In genomic region chr6:52995079-52995912, GRCh38 we compare ENCODE assay signal across 8 cellular contexts. TPM values are rescaled to one million over a fixed set of nuclear protein-coding genes. Genes with fewer than 3 reads are reported as not detected.
DNase-seq lines count a peak whose midpoint lies in the region; ATAC-seq lines count a peak whose summit lies in the region.
"Not testable (repeated sequence)": the region's sequence is repeated elsewhere in the genome, so short reads cannot be mapped to it uniquely, and the experiment has no call there.

GSTA4 (minus strand) TSS chr6:52995284; CDS start chr6:52994243, 1,041 bp downstream.

- H3K79me1 ChIP-seq in mesenchymal stem cell (replicated peaks; ENCODE audit: low read length, poor library complexity, severe bottlenecking) = not testable (repeated sequence)

- not testable (repeated sequence) for H3K36me3 ChIP-seq in endocrine pancreas (ENCODE audit: control insufficient read depth, insufficient read depth, low read length)
- H3K36me3 ChIP-seq in mesenchymal stem cell (ENCODE audit: control insufficient read depth in 1 of 2, insufficient read depth in 2 of 2, low read depth in 1 of 2, low read length in 2 of 2) = peaks cover 0 to 14% of the 10 kb centered on the region in 2 experiments

- peak within 1 kb of the TSS; percentile 16 for H2AK5ac ChIP-seq in mesenchymal stem cell (ENCODE audit: low read length, severe bottlenecking)

- under 1% methylated on average over 22 of the region's 41 CpGs for WGBS in mesenchymal stem cell

- H2BK120ac ChIP-seq in mesenchymal stem cell (ENCODE audit: low read depth, low read length) = peak within 1 kb of the TSS; percentile 21

- peak within 1 kb of the TSS; percentile 87 for H2BK15ac ChIP-seq in mesenchymal stem cell (ENCODE audit: low read depth, poor library complexity, severe bottlenecking)

- H3K4me1 ChIP-seq in endocrine pancreas (ENCODE audit: control insufficient read depth, insufficient read depth, low read length); mesenchymal stem cell (ENCODE audit: control insufficient read depth, insufficient read depth, low read depth, low read length): not testable (repeated sequence)

- peak within 1 kb of the TSS; percentile 91 for H3K27ac ChIP-seq in mesenchymal stem cell (ENCODE audit: low read length, poor library complexity, severe bottlenecking)

- peak within 1 kb of the TSS in 1 of 2 experiments; percentile 34 for H2BK12ac ChIP-seq in mesenchymal stem cell (ENCODE audit: low read length in 2 of 2)

- peak within 1 kb of the TSS in 1 of 2 experiments; percentile 90 for H3K23ac ChIP-seq in mesenchymal stem cell (ENCODE audit: low read length in 2 of 2)

- peak within 1 kb of the TSS; percentile 94 for H3K9ac ChIP-seq in endocrine pancreas (ENCODE audit: control insufficient read depth, insufficient read depth, low read length)
- peak within 1 kb of the TSS; percentile 99 for H3K9ac ChIP-seq in mesenchymal stem cell (ENCODE audit: low read length)

- CTCF ChIA-PET in activated CD8-positive, alpha-beta memory T cell treated with anti-CD3 and anti-CD28 coated beads, Interleukin-2, amount 10 ng/mL, durations not matched to agents 7 days and 5 days (lab: Charles Lee) = interaction anchor here (0.7 to 3.2 kb wide), 16 partner anchors 9 to 578 kb away, joined by 3 to 20 read pairs (median 4); partner anchors contain the start of gene FBXO9

- peak within 1 kb of the TSS; percentile 86 for H3K4me3 ChIP-seq in endocrine pancreas (ENCODE audit: control insufficient read depth, insufficient read depth, low read length)
- H3K4me3 ChIP-seq in mesenchymal stem cell (ENCODE audit: insufficient read depth in 1 of 2, low read depth in 1 of 2, low read length in 2 of 2) = peak within 1 kb of the TSS; percentile 78 to 97

- H3K4me3 Mint-ChIP-seq in activated CD8-positive, alpha-beta memory T cell treated with anti-CD3 and anti-CD28 coated beads, Interleukin-2, amount 10 ng/mL, durations not matched to agents 7 days and 5 days = peak within 1 kb of the TSS; percentile 95

- peak; percentile 93 for ATAC-seq in GM21360 (IDR thresholded peaks at IDR 0.05; ENCODE audit: unreplicated experiment)
- ATAC-seq in activated CD8-positive, alpha-beta memory T cell treated with anti-CD3 and anti-CD28 coated beads, Interleukin-2, amount 10 ng/mL, durations not matched to agents 7 days and 5 days = peak; percentile 99

- not testable (repeated sequence) for H3K27me3 ChIP-seq in endocrine pancreas (ENCODE audit: control insufficient read depth, insufficient read depth, low read length); mesenchymal stem cell (ENCODE audit: control insufficient read depth in 1 of 2, insufficient read depth in 1 of 2, low read length in 2 of 2)

- DNase-seq in COLO668 (lab: John Stamatoyannopoulos, UW; ENCODE audit: unreplicated experiment) (peak; percentile 92), HT1080 (ENCODE audit: low read depth) (peak; percentile 98), NOMO-1 (lab: John Stamatoyannopoulos, UW; ENCODE audit: unreplicated experiment in 2 of 2) (peak; percentile 88 to 91), mesenchymal stem cell (peak; percentile 99)
- DNase-seq in activated CD8-positive, alpha-beta memory T cell treated with anti-CD3 and anti-CD28 coated beads, Interleukin-2, amount 10 ng/mL, durations not matched to agents 7 days and 5 days = peak; percentile 94
- peak; percentile 74 for DNase-seq in stimulated activated CD8-positive, alpha-beta memory T cell treated with anti-CD3 and anti-CD28 coated beads, Interleukin-12 subunit alpha, Interleukin-12 subunit beta, amount 100 ng/mL, for 4 hours (ENCODE audit: low read depth)

- H4K8ac ChIP-seq in mesenchymal stem cell (ENCODE audit: low read length) = peak within 1 kb of the TSS; percentile 8

- H3K4me1 Mint-ChIP-seq in activated CD8-positive, alpha-beta memory T cell treated with anti-CD3 and anti-CD28 coated beads, Interleukin-2, amount 10 ng/mL, durations not matched to agents 7 days and 5 days = peaks cover 32% of the 10 kb centered on the region

- H3K4ac ChIP-seq in mesenchymal stem cell (ENCODE audit: low read depth in 1 of 2, low read length in 2 of 2) = peak within 1 kb of the TSS; percentile 20 to 92

- peak within 1 kb of the TSS; percentile 54 for H2AFZ ChIP-seq in mesenchymal stem cell (ENCODE audit: low read depth, low read length)

- H4K91ac ChIP-seq in mesenchymal stem cell (ENCODE audit: low read length) = peak within 1 kb of the TSS; percentile 93

- peak within 1 kb of the TSS in 1 of 2 experiments; percentile 77 for H3K14ac ChIP-seq in mesenchymal stem cell (ENCODE audit: low read length in 2 of 2)

- H3K4me2 ChIP-seq in mesenchymal stem cell (ENCODE audit: low read length, poor library complexity, severe bottlenecking) = peak within 1 kb of the TSS; percentile 59

- H3K9me3 ChIP-seq in endocrine pancreas (ENCODE audit: control insufficient read depth, low read length); mesenchymal stem cell (ENCODE audit: control insufficient read depth, low read length): not testable (repeated sequence)

- H3K27ac Mint-ChIP-seq in activated CD8-positive, alpha-beta memory T cell treated with anti-CD3 and anti-CD28 coated beads, Interleukin-2, amount 10 ng/mL, durations not matched to agents 7 days and 5 days = peak within 1 kb of the TSS; percentile 96

- H3K9me3 Mint-ChIP-seq in activated CD8-positive, alpha-beta memory T cell treated with anti-CD3 and anti-CD28 coated beads, Interleukin-2, amount 10 ng/mL, durations not matched to agents 7 days and 5 days (ENCODE audit: low read depth) = not testable (repeated sequence)

- H2BK5ac ChIP-seq in mesenchymal stem cell (ENCODE audit: low read depth, low read length, poor library complexity, severe bottlenecking) = peak within 1 kb of the TSS; percentile 31

- peaks cover 14% of the 10 kb centered on the region for H3K27me3 Mint-ChIP-seq in activated CD8-positive, alpha-beta memory T cell treated with anti-CD3 and anti-CD28 coated beads, Interleukin-2, amount 10 ng/mL, durations not matched to agents 7 days and 5 days

- peak within 1 kb of the TSS; percentile 79 to 98 for H3K18ac ChIP-seq in mesenchymal stem cell (ENCODE audit: low read depth in 1 of 2, low read length in 2 of 2)

- H3K36me3 Mint-ChIP-seq in activated CD8-positive, alpha-beta memory T cell treated with anti-CD3 and anti-CD28 coated beads, Interleukin-2, amount 10 ng/mL, durations not matched to agents 7 days and 5 days = not testable (repeated sequence)

RNA-seq across cellular contexts. Expression of gene GSTA4, which starts in this region (rescaled TPM):
- total RNA-seq in HT1080 (2014; rRNA removed; shearing (Covaris generic)) = 0.20 TPM in 1 of 2 replicates, not detected in the other
- polyA plus RNA-seq in HT1080 (2015; cell fraction: cytosol; rRNA removed) = 0.42 and 0.52 TPM in 2 replicates
- 1.1 and 1.2 TPM in 2 replicates for polyA plus RNA-seq in HT1080 (2015; cell fraction: nucleus; rRNA removed)
- 1 to 10 TPM; 2.9 to 5.8 TPM for total RNA-seq in activated CD8-positive, alpha-beta memory T cell treated with anti-CD3 and anti-CD28 coated beads, Interleukin-2, amount 10 ng/mL, durations not matched to agents 7 days and 5 days
- 24.9 TPM for polyA plus RNA-seq in mesenchymal stem cell (2013, experiment 1 of 2)
- polyA plus RNA-seq in mesenchymal stem cell (2013, experiment 2 of 2) = 25.5 TPM

Comparison
In these comparisons a context has a peak if more than half of its experiments do, and no peak if none do; other contexts are left out.
1. Peak in every context shown above with its lines: DNase-seq, ATAC-seq, H3K4me3 ChIP-seq and H3K27ac ChIP-seq.